13 cellular contexts compared by ENCODE assay signal in genomic region chr3:139151530-139151929, GRCh38.
"Had no signal": no experiment of that assay in that cellular context is flagged by ENCODE, and none has a peak within 500 bp of the region (broad histone marks: within the 10 kb centered on the region; RNA-seq: fewer than 3 reads in every experiment).

No MANE protein-coding gene starts in this region.

- H3K4me1 ChIP-seq: colonic mucosa, esophagus muscularis mucosa, esophagus squamous epithelium, foreskin keratinocyte, gastrocnemius medialis, gastroesophageal sphincter, heart left ventricle, heart right ventricle had no signal

- ATAC-seq: effector memory CD8-positive, alpha-beta T cell; esophagus mucosa; foreskin keratinocyte; gastrocnemius medialis; gastroesophageal sphincter; heart left ventricle; heart right ventricle had no signal

- H3K4me3 ChIP-seq: colonic mucosa, coronary artery, dorsolateral prefrontal cortex, esophagus muscularis mucosa, esophagus squamous epithelium, gastrocnemius medialis, gastroesophageal sphincter, heart left ventricle, heart right ventricle had no signal

- H3K9me3 ChIP-seq: colonic mucosa, esophagus squamous epithelium, gastrocnemius medialis had no signal

- H3K27ac ChIP-seq: colonic mucosa, coronary artery, dorsolateral prefrontal cortex, epithelial cell of prostate, esophagus muscularis mucosa, esophagus squamous epithelium, foreskin keratinocyte, gastrocnemius medialis, gastroesophageal sphincter, heart left ventricle, heart right ventricle had no signal

- H3K36me3 ChIP-seq: colonic mucosa, esophagus muscularis mucosa, esophagus squamous epithelium, gastrocnemius medialis, gastroesophageal sphincter, heart left ventricle, heart right ventricle had no signal
